ENCODE assay signal across 19 cellular contexts in the genomic region with DNA sequence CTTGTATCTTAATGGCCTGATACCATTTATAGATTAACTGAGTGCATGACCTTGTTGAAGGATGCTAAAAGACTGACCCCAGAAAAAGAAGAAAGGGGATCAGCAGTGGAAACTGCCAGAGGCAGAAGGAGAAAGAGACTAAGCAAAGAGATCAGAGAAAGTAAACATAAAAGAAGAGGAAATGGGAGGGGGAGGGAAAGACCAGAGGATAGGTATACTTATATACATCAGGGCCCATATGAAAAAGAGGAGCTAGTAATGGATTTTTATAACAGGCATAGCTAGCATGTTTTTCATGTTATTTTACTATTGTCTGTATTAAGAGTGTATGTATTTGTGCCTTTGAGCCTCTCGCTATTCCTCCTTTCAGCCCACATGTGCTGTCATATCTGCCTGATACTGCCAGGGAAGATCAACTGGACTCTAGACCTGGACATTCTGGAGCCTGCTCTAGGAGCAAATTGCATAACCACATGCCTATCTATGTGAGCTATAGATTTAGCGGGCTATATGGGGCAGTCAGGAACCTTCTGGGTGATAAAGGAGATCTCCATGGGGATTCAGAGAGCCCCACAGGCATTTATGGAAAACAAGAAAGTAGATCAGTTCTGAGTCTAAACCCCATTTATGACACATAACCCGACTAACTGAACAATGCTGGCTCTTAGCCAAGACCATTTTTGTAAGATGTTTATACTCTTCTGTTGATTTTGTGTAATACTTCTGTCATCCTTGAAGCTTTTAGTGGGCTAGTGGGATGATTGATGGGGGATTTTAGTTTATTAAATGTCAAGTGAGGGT. TPM values are rescaled to one million over a fixed set of nuclear protein-coding genes. Genes with fewer than 3 reads are reported as not detected.
DNase-seq lines count a peak whose midpoint lies in the region; ATAC-seq, FAIRE-seq and TF ChIP-seq lines count a peak whose summit lies in the region.
"Had no signal": no experiment of that assay in that cellular context is flagged by ENCODE, and none has a peak within 500 bp of the region (broad histone marks: within the 10 kb centered on the region; RNA-seq: fewer than 3 reads in every experiment).

No MANE protein-coding gene starts in this region.

- CTCF ChIA-PET in MCF 10A (lab: Yijun Ruan, JAX): no interaction called here
- CTCF ChIA-PET in endothelial cell of umbilical vein (lab: Charles Lee): interaction anchor here (0.6 to 1.0 kb wide), 2 partner anchors 37 to 56 kb away, joined by 3 to 4 read pairs; partner anchors contain the start of gene MED12

- intact Hi-C loops in MCF 10A (cut with micrococcal nuclease) (no loop called here), breast epithelium (cut with DNase I; ENCODE audit: low total_unique reads) (no loop called here), endothelial cell of umbilical vein (cut with micrococcal nuclease) (no loop called here)

- DNase-seq in MCF 10A (ENCODE audit: unreplicated experiment): peak; percentile 67
- DNase-seq in breast epithelium (ENCODE audit: low spot score in 2 of 2): no peak
- peak; percentile 45 for DNase-seq in endothelial cell of umbilical vein (ENCODE audit: low read depth, low spot score)
- peak; percentile 23 for DNase-seq in stromal cell of bone marrow (ENCODE audit: low read depth)
- DNase-seq: ACHN; activated CD4-positive, alpha-beta T cell treated with anti-CD3 and anti-CD28 coated beads for 48 hours; activated T-cell treated with anti-CD3 and anti-CD28 coated beads, Interleukin-2, amount 50 U/mL, for 24 hours; adrenal gland; GOT3; hypothalamus; left ventricle myocardium inferior; naive thymus-derived CD4-positive, alpha-beta T cell had no signal

- no peak overlapping the region for H3K4me3 ChIP-seq in breast epithelium
- no peak overlapping the region for H3K4me3 ChIP-seq in endothelial cell of umbilical vein (replicated peaks in 1 of 3; ENCODE audit: insufficient read depth in 1 of 3, low read depth in 1 of 3, low read length in 3 of 3)
- H3K4me3 ChIP-seq: adrenal gland, left ventricle myocardium inferior, tibial nerve had no signal

- peaks cover 0 to 18% of the 10 kb centered on the region in 2 donors for H3K27me3 ChIP-seq in breast epithelium
- peaks cover 0 to 1% of the 10 kb centered on the region in 2 experiments for H3K27me3 ChIP-seq in endothelial cell of umbilical vein (ENCODE audit: control insufficient read depth in 2 of 2, insufficient read depth in 2 of 2, low read length in 2 of 2)
- H3K27me3 ChIP-seq: tibial nerve had no signal

- no peak overlapping the region for H3K27ac Mint-ChIP-seq in MCF 10A (ENCODE audit: low read depth, unreplicated experiment)
- H3K27ac Mint-ChIP-seq: activated T-cell treated with anti-CD3 and anti-CD28 coated beads, Interleukin-2, amount 50 U/mL, for 24 hours; naive thymus-derived CD4-positive, alpha-beta T cell; progenitor cell of endocrine pancreas had no signal

- no peaks in the 10 kb centered on the region for H4K20me1 ChIP-seq in endothelial cell of umbilical vein (replicated peaks; ENCODE audit: control insufficient read depth, extremely low read depth, insufficient read depth, low read length)

- H3K9me3 Mint-ChIP-seq in MCF 10A (ENCODE audit: unreplicated experiment): no peaks in the 10 kb centered on the region
- H3K9me3 Mint-ChIP-seq: activated T-cell treated with anti-CD3 and anti-CD28 coated beads, Interleukin-2, amount 50 U/mL, for 24 hours had no signal

- ATAC-seq in GM21528 (IDR thresholded peaks at IDR 0.05; ENCODE audit: low FRiP score, unreplicated experiment) (no peak), HG02678 (IDR thresholded peaks at IDR 0.05; ENCODE audit: unreplicated experiment) (no peak)
- ATAC-seq: naive thymus-derived CD4-positive, alpha-beta T cell had no signal

- TF ChIP-seq POLR2A in breast epithelium (IDR thresholded peaks at IDR 0.05) (no peak), endothelial cell of umbilical vein (IDR thresholded peaks at IDR 0.05; ENCODE audit: low read depth, low read length) (no peak)

- H3K9me3 ChIP-seq in breast epithelium (no peaks in the 10 kb centered on the region), endothelial cell of umbilical vein (replicated peaks; ENCODE audit: control insufficient read depth, insufficient read depth, low read length) (no peaks in the 10 kb centered on the region)
- H3K9me3 ChIP-seq: adrenal gland, left ventricle myocardium inferior, tibial nerve had no signal

- H3K4me2 ChIP-seq in endothelial cell of umbilical vein (ENCODE audit: insufficient read depth, low read length): no peak overlapping the region
- H3K4me2 ChIP-seq: KMS-11 had no signal

- peaks cover 6% of the 10 kb centered on the region for H3K4me1 Mint-ChIP-seq in MCF 10A (ENCODE audit: insufficient read depth, unreplicated experiment)

- H3K9ac ChIP-seq in endothelial cell of umbilical vein (replicated peaks; ENCODE audit: extremely low read depth, insufficient read depth, low read length): no peak overlapping the region
- H3K9ac ChIP-seq: KMS-11 had no signal

- H3K36me3 Mint-ChIP-seq in MCF 10A (ENCODE audit: insufficient read depth, unreplicated experiment): no peaks in the 10 kb centered on the region
- H3K36me3 Mint-ChIP-seq: naive thymus-derived CD4-positive, alpha-beta T cell had no signal

- POLR2A ChIA-PET in MCF 10A (lab: Yijun Ruan, JAX): interaction anchor here (0.5 to 1.1 kb wide), 3 partner anchors 8 to 448 kb away, joined by 3 read pairs; no protein-coding TSS in a partner anchor
- POLR2A ChIA-PET in endothelial cell of umbilical vein (lab: Charles Lee): no interaction called here

- TF ChIP-seq CTCF in MCF 10A (IDR thresholded peaks at IDR 0.05; ENCODE audit: unreplicated experiment) (no peak), breast epithelium (IDR thresholded peaks at IDR 0.05) (no peak), endothelial cell of umbilical vein (IDR thresholded peaks at IDR 0.05; ENCODE audit: extremely low read depth in 1 of 2, insufficient read depth in 1 of 2, low read depth in 1 of 2, low read length in 2 of 2) (no peak)

- H3K4me3 Mint-ChIP-seq in MCF 10A (ENCODE audit: unreplicated experiment): no peak overlapping the region
- H3K4me3 Mint-ChIP-seq: activated T-cell treated with anti-CD3 and anti-CD28 coated beads, Interleukin-2, amount 50 U/mL, for 24 hours; naive thymus-derived CD4-positive, alpha-beta T cell had no signal

- BruUV-seq in MCF 10A (replicated peaks; lab: Mats Ljungman, UMichigan): no TSS peak
- BruUV-seq in endothelial cell of umbilical vein (replicated peaks; lab: Mats Ljungman, UMichigan): no TSS peak

- no peaks in the 10 kb centered on the region for H3K4me1 ChIP-seq in breast epithelium
- no peaks in the 10 kb centered on the region for H3K4me1 ChIP-seq in endothelial cell of umbilical vein (ENCODE audit: control insufficient read depth, extremely low read depth, insufficient read depth, low read length)
- H3K4me1 ChIP-seq: adrenal gland, left ventricle myocardium inferior, tibial nerve had no signal

- no peaks in the 10 kb centered on the region for H3K9me1 ChIP-seq in endothelial cell of umbilical vein (replicated peaks; ENCODE audit: control insufficient read depth, extremely low read depth, insufficient read depth, low read length)

- no peak for FAIRE-seq in endothelial cell of umbilical vein (lab: Jason Lieb, UNC)
- FAIRE-seq: colon, GM18507 had no signal

- H3K27ac ChIP-seq in breast epithelium (no peak overlapping the region), endothelial cell of umbilical vein (ENCODE audit: insufficient read depth, low read depth, low read length) (no peak overlapping the region)
- H3K27ac ChIP-seq: adrenal gland, KMS-11, left ventricle myocardium inferior, tibial nerve had no signal

- no peaks in the 10 kb centered on the region for H3K36me3 ChIP-seq in breast epithelium
- H3K36me3 ChIP-seq in endothelial cell of umbilical vein (ENCODE audit: control insufficient read depth in 2 of 2, extremely low read depth in 1 of 2, insufficient read depth in 2 of 2, low read length in 2 of 2): no peaks in the 10 kb centered on the region
- H3K36me3 ChIP-seq: adrenal gland, left ventricle myocardium inferior, tibial nerve had no signal

- no peaks in the 10 kb centered on the region for H3K79me2 ChIP-seq in endothelial cell of umbilical vein (ENCODE audit: control insufficient read depth, insufficient read depth, low read length)

- dilution Hi-C loops in endothelial cell of umbilical vein (cut with MboI; ENCODE audit: extremely low pct_ligation_motif_present, low sequenced_read_pairs): no loop called here

- no peak overlapping the region for H2AFZ ChIP-seq in endothelial cell of umbilical vein (ENCODE audit: low read depth, low read length)

- H3K27me3 Mint-ChIP-seq in MCF 10A (ENCODE audit: insufficient read depth, unreplicated experiment): peaks cover 24% of the 10 kb centered on the region
- H3K27me3 Mint-ChIP-seq: progenitor cell of endocrine pancreas had no signal

RNA-seq across cellular contexts. Expression of gene SNX12, which starts 13.4 kb away (rescaled TPM):
- 67.0 and 81.3 TPM in 2 replicates for total RNA-seq in MCF 10A (2022)
- total RNA-seq in breast epithelium: 10 to 100 TPM; 31.4 to 55.2 (median 44.2) TPM
- 85.5 and 90.6 TPM in 2 replicates for total RNA-seq in endothelial cell of umbilical vein
- polyA plus RNA-seq in endothelial cell of umbilical vein: 79.8 and 85.4 TPM in 2 replicates
- polyA plus RNA-seq in endothelial cell of umbilical vein (2011; cell fraction: cytosol; rRNA removed): 72.3 and 75.0 TPM in 2 replicates
- polyA plus RNA-seq in endothelial cell of umbilical vein (2011; cell fraction: nucleus; rRNA removed): 30.1 and 31.9 TPM in 2 replicates
- 67.7 and 73.5 TPM in 2 replicates for polyA plus RNA-seq in endothelial cell of umbilical vein (2012)
- 94.8 and 103 TPM in 2 replicates for polyA minus RNA-seq in endothelial cell of umbilical vein
- polyA minus RNA-seq in endothelial cell of umbilical vein (2011; cell fraction: cytosol; rRNA and poly(A)+ RNA removed): 71.5 TPM
- 14.3 and 15.2 TPM in 2 replicates for polyA minus RNA-seq in endothelial cell of umbilical vein (2011; cell fraction: nucleus; rRNA and poly(A)+ RNA removed)

RNA-seq across cellular contexts. Expression of gene FOXO4, which starts 14.1 kb away (rescaled TPM):
- total RNA-seq in MCF 10A (2022): 6.4 and 7.7 TPM in 2 replicates
- total RNA-seq in breast epithelium: 10 to 100 TPM; 14.7 to 30.1 (median 21.1) TPM
- total RNA-seq in endothelial cell of umbilical vein: 10.6 and 11.0 TPM in 2 replicates
- polyA plus RNA-seq in endothelial cell of umbilical vein: 4.7 and 5.6 TPM in 2 replicates
- 2.7 and 3.5 TPM in 2 replicates for polyA plus RNA-seq in endothelial cell of umbilical vein (2011; cell fraction: cytosol; rRNA removed)
- polyA plus RNA-seq in endothelial cell of umbilical vein (2011; cell fraction: nucleus; rRNA removed): 2.9 and 4.4 TPM in 2 replicates
- 3.1 and 4.4 TPM in 2 replicates for polyA plus RNA-seq in endothelial cell of umbilical vein (2012)
- polyA minus RNA-seq in endothelial cell of umbilical vein: 2.9 and 4.8 TPM in 2 replicates
- polyA minus RNA-seq in endothelial cell of umbilical vein (2011; cell fraction: cytosol; rRNA and poly(A)+ RNA removed): 16.4 TPM
- polyA minus RNA-seq in endothelial cell of umbilical vein (2011; cell fraction: nucleus; rRNA and poly(A)+ RNA removed): 1.7 and 2.5 TPM in 2 replicates

RNA-seq across cellular contexts. Expression of gene CXorf65, which starts 25.0 kb away (rescaled TPM):
- total RNA-seq in MCF 10A (2022): not detected in 2 replicates
- not detected for total RNA-seq in breast epithelium
- not detected in 2 replicates for total RNA-seq in endothelial cell of umbilical vein
- not detected in 2 replicates for polyA plus RNA-seq in endothelial cell of umbilical vein
- not detected in 2 replicates for polyA plus RNA-seq in endothelial cell of umbilical vein (2011; cell fraction: cytosol; rRNA removed)
- polyA plus RNA-seq in endothelial cell of umbilical vein (2011; cell fraction: nucleus; rRNA removed): not detected in 2 replicates
- not detected in 2 replicates for polyA plus RNA-seq in endothelial cell of umbilical vein (2012)
- not detected in 2 replicates for polyA minus RNA-seq in endothelial cell of umbilical vein
- not detected for polyA minus RNA-seq in endothelial cell of umbilical vein (2011; cell fraction: cytosol; rRNA and poly(A)+ RNA removed)
- not detected in 2 replicates for polyA minus RNA-seq in endothelial cell of umbilical vein (2011; cell fraction: nucleus; rRNA and poly(A)+ RNA removed)
- total RNA-seq: adrenal gland, left ventricle myocardium inferior, progenitor cell of endocrine pancreas, tibial nerve had no signal

RNA-seq across cellular contexts. Expression of gene IL2RG, which starts 29.8 kb away (rescaled TPM):
- 1.5 TPM in 1 of 2 replicates, not detected in the other for total RNA-seq in MCF 10A (2022)
- total RNA-seq in breast epithelium: 10 to 100 TPM in 1 of 3 donors, 1 to 10 TPM in 2; 5.1 to 10.8 (median 8.0) TPM
- total RNA-seq in endothelial cell of umbilical vein: not detected in 2 replicates
- polyA plus RNA-seq in endothelial cell of umbilical vein: 0.07 TPM in 1 of 2 replicates, not detected in the other
- not detected in 2 replicates for polyA plus RNA-seq in endothelial cell of umbilical vein (2011; cell fraction: cytosol; rRNA removed)
- not detected in 2 replicates for polyA plus RNA-seq in endothelial cell of umbilical vein (2011; cell fraction: nucleus; rRNA removed)
- polyA plus RNA-seq in endothelial cell of umbilical vein (2012): not detected in 2 replicates
- polyA minus RNA-seq in endothelial cell of umbilical vein: 2.5 TPM in 1 of 2 replicates, not detected in the other
- not detected for polyA minus RNA-seq in endothelial cell of umbilical vein (2011; cell fraction: cytosol; rRNA and poly(A)+ RNA removed)
- not detected in 2 replicates for polyA minus RNA-seq in endothelial cell of umbilical vein (2011; cell fraction: nucleus; rRNA and poly(A)+ RNA removed)

RNA-seq across cellular contexts. Expression of gene MED12, which starts 36.8 kb away (rescaled TPM):
- total RNA-seq in MCF 10A (2022): 36.6 and 39.4 TPM in 2 replicates
- total RNA-seq in breast epithelium: 10 to 100 TPM; 32.1 to 34.7 (median 33.9) TPM
- total RNA-seq in endothelial cell of umbilical vein: 61.4 and 65.3 TPM in 2 replicates
- 27.4 and 28.1 TPM in 2 replicates for polyA plus RNA-seq in endothelial cell of umbilical vein
- polyA plus RNA-seq in endothelial cell of umbilical vein (2011; cell fraction: cytosol; rRNA removed): 17.7 and 19.2 TPM in 2 replicates
- polyA plus RNA-seq in endothelial cell of umbilical vein (2011; cell fraction: nucleus; rRNA removed): 88.6 and 113 TPM in 2 replicates
- polyA plus RNA-seq in endothelial cell of umbilical vein (2012): 28.6 and 35.5 TPM in 2 replicates
- polyA minus RNA-seq in endothelial cell of umbilical vein: 123 and 148 TPM in 2 replicates
- 26.2 TPM for polyA minus RNA-seq in endothelial cell of umbilical vein (2011; cell fraction: cytosol; rRNA and poly(A)+ RNA removed)
- 101 and 112 TPM in 2 replicates for polyA minus RNA-seq in endothelial cell of umbilical vein (2011; cell fraction: nucleus; rRNA and poly(A)+ RNA removed)

Comparison
In these comparisons a context has a peak if more than half of its experiments do, and no peak if none do; other contexts are left out.
1. DNase-seq: peak in MCF 10A (single experiment), endothelial cell of umbilical vein (single experiment) and stromal cell of bone marrow (single experiment); none in breast epithelium (0 of 2).